Comparison of ENCODE assay signal across 1 cellular context in the genomic region with DNA sequence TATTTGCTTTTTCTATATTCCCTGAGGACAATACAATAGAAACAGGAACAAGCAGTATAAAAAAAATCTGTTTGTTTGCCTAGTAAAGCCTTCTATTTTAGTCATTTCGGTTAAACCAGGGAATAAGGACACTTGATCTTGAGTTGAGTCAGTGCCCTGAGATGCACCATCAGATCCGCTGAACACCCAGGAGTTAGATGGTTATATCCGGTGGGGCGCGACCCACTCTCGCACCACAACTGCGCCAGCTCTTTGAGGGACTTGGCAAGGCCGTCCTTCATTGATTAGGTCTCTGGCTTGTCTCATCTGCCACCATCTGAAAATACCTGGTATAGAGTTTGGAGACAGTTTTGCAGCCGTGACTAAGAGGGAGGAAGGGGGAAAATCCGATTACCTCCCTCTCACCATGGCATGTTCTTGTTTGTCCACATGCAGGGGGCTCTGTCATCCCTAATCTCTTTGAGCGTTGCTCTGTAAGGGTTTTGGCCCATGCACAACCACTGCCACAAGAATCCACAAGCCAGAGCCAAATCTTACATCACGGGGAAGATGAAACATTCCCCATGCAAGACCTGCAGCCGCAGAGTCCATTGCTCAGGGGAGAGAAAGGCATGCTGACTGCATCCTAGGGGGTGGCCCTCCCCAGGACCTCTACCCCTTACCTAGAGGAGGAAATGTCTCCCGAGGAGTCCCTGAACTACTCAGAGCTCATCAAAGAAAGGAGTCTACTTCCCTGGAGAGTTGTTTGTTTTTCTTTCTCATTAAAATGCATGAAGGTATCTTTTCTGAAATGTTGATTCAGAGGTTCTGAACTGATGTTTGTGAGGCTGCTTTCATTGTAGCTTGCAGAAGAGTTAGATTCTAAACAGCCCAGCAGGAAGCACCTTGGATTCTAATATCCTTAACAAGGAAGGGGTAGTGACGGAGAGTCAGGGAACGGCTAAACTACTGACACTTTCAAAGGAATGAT.
TF ChIP-seq lines count a peak whose summit lies in the region.

No MANE protein-coding gene starts in this region.

TF ChIP-seq in IMR-90, 13 proteins besides CTCF, POLR2A, EP300 and RAD21 (continued from another document):
- TF ChIP-seq, protein P1, sequence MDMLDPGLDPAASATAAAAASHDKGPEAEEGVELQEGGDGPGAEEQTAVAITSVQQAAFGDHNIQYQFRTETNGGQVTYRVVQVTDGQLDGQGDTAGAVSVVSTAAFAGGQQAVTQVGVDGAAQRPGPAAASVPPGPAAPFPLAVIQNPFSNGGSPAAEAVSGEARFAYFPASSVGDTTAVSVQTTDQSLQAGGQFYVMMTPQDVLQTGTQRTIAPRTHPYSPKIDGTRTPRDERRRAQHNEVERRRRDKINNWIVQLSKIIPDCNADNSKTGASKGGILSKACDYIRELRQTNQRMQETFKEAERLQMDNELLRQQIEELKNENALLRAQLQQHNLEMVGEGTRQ (IDR thresholded peaks at IDR 0.05; ENCODE audit: low read depth, low read length): no peak
- no peak for TF ChIP-seq MAZ (IDR thresholded peaks at IDR 0.05; ENCODE audit: borderline replicate concordance, low read depth, low read length)
- no peak for TF ChIP-seq BHLHE40 (IDR thresholded peaks at IDR 0.05; ENCODE audit: low read depth, low read length)
- TF ChIP-seq NFE2L2 (IDR thresholded peaks at IDR 0.05; ENCODE audit: low read depth, low read length): no peak
- no peak for TF ChIP-seq RCOR1 (IDR thresholded peaks at IDR 0.05; ENCODE audit: insufficient replicate concordance, low read length)
- TF ChIP-seq CEBPB (IDR thresholded peaks at IDR 0.05; ENCODE audit: low read depth, low read length): no peak
- TF ChIP-seq RFX5 (IDR thresholded peaks at IDR 0.05; ENCODE audit: low read depth, low read length): no peak
- TF ChIP-seq MXI1 (IDR thresholded peaks at IDR 0.05; ENCODE audit: borderline replicate concordance, low read depth, low read length): no peak
- TF ChIP-seq CHD1 (IDR thresholded peaks at IDR 0.05; ENCODE audit: low read depth, low read length): no peak
